In genomic region chr17:530851-531250, GRCh38 we compare ENCODE assay signal across 20 cellular contexts.
"Had no signal": no experiment of that assay in that cellular context is flagged by ENCODE, and none has a peak within 500 bp of the region (broad histone marks: within the 10 kb centered on the region; RNA-seq: fewer than 3 reads in every experiment).

No MANE protein-coding gene starts in this region.

- ATAC-seq: esophagus mucosa, left lung, psoas muscle, right cardiac atrium had no signal

- H3K9me3 Mint-ChIP-seq: activated naive CD4-positive, alpha-beta T cell treated with anti-CD3 and anti-CD28 coated beads for 36 hours; activated naive CD8-positive, alpha-beta T cell treated with anti-CD3 and anti-CD28 coated beads, Interleukin-2, amount 10 ng/mL, durations not matched to agents 7 days and 5 days; dendritic cell treated with granulocyte-macrophage colony-stimulating factor and Interleukin-4, amounts not matched to agents 40 ng/mL and 50 ng/mL, for 4 days; endodermal cell had no signal

- H3K4me3 Mint-ChIP-seq: activated naive CD4-positive, alpha-beta T cell treated with anti-CD3 and anti-CD28 coated beads for 36 hours; activated naive CD8-positive, alpha-beta T cell treated with anti-CD3 and anti-CD28 coated beads, Interleukin-2, amount 10 ng/mL, durations not matched to agents 7 days and 5 days; dendritic cell treated with granulocyte-macrophage colony-stimulating factor and Interleukin-4, amounts not matched to agents 40 ng/mL and 50 ng/mL, for 4 days; endodermal cell had no signal

- H3K4me1 Mint-ChIP-seq: endodermal cell had no signal

- H3K27ac Mint-ChIP-seq: activated naive CD4-positive, alpha-beta T cell treated with anti-CD3 and anti-CD28 coated beads for 36 hours; activated naive CD8-positive, alpha-beta T cell treated with anti-CD3 and anti-CD28 coated beads, Interleukin-2, amount 10 ng/mL, durations not matched to agents 7 days and 5 days; dendritic cell treated with granulocyte-macrophage colony-stimulating factor and Interleukin-4, amounts not matched to agents 40 ng/mL and 50 ng/mL, for 4 days; endodermal cell had no signal

- H3K27me3 Mint-ChIP-seq: activated naive CD8-positive, alpha-beta T cell treated with anti-CD3 and anti-CD28 coated beads, Interleukin-2, amount 10 ng/mL, durations not matched to agents 7 days and 5 days; dendritic cell treated with granulocyte-macrophage colony-stimulating factor and Interleukin-4, amounts not matched to agents 40 ng/mL and 50 ng/mL, for 4 days had no signal

- DNase-seq: activated CD4-positive, alpha-beta T cell treated with anti-CD3 and anti-CD28 coated beads for 48 hours; activated CD4-positive, alpha-beta T cell treated with anti-CD3 and anti-CD28 coated beads, Interleukin-2, amount 50 U/mL, for 48 hours; activated CD8-positive, alpha-beta memory T cell treated with anti-CD3 and anti-CD28 coated beads for 24 hours; activated effector memory CD4-positive, alpha-beta T cell treated with Interleukin-2 at 50 U/mL for 16 hours; activated naive CD4-positive, alpha-beta T cell treated with anti-CD3 and anti-CD28 coated beads for 36 hours; activated naive CD8-positive, alpha-beta T cell treated with anti-CD3 and anti-CD28 coated beads, Interleukin-2, amount 10 ng/mL, durations not matched to agents 7 days and 5 days; caudate nucleus; endodermal cell; foreskin fibroblast; heart left ventricle; kidney glomerular epithelial cell; left lung; mesendoderm; occipital lobe; psoas muscle; right cardiac atrium; spleen; stimulated activated naive CD4-positive, alpha-beta T cell had no signal
